Comparison of ENCODE assay signal across 28 cellular contexts in the genomic region with DNA sequence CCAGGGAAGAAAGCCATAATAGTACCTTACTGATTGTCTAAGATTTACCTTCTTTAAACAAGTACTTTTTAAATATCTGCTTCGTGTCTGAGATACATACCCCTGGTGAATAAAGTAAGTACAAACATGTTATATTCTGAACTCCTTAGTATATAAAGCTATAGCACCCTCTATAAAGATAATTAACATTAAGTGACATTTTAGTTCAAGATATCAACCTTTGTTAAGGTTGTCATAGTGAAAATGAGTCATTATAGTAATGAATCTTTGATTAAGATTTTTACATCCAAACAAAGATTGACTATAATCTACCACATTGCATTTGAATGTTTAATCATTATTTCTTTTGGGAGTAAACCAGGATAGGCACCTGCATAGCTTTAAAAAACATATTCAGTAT. TPM values are rescaled to one million over a fixed set of nuclear protein-coding genes. Genes with fewer than 3 reads are reported as not detected.
"Had no signal": no experiment of that assay in that cellular context is flagged by ENCODE, and none has a peak within 500 bp of the region (broad histone marks: within the 10 kb centered on the region; RNA-seq: fewer than 3 reads in every experiment).

No MANE protein-coding gene starts in this region.

- H3K36me3 Mint-ChIP-seq: natural killer cell had no signal

- ATAC-seq: activated T-cell treated with anti-CD3 and anti-CD28 coated beads, Interleukin-2, amount 50 U/mL, for 4 hours; natural killer cell; right cardiac atrium; stimulated activated effector memory CD8-positive, alpha-beta T cell treated with anti-CD3 and anti-CD28 coated beads, Interleukin-12 subunit alpha, Interleukin-12 subunit beta, amount 100 ng/mL, for 72 hours; stimulated activated naive CD8-positive, alpha-beta T cell treated with anti-CD3 and anti-CD28 coated beads, Interleukin-15, amount 100 ng/mL, for 72 hours had no signal

- H3K27me3 ChIP-seq: esophagus muscularis mucosa, neutrophil, ovary, tibial artery had no signal

- H3K36me3 ChIP-seq: ovary had no signal

- H3K27ac Mint-ChIP-seq: activated naive CD4-positive, alpha-beta T cell treated with anti-CD3 and anti-CD28 coated beads, Interleukin-2, amount 10 ng/mL, durations not matched to agents 7 days and 5 days; natural killer cell; stimulated activated effector memory CD8-positive, alpha-beta T cell treated with anti-CD3 and anti-CD28 coated beads, Interleukin-12 subunit alpha, Interleukin-12 subunit beta, amount 100 ng/mL, for 72 hours had no signal

- H3K27ac ChIP-seq: coronary artery, esophagus muscularis mucosa, left ventricle myocardium inferior, neutrophil, ovary, tibial artery, VCaP had no signal

- H3K9me3 ChIP-seq: esophagus muscularis mucosa, left ventricle myocardium inferior, neutrophil, ovary, tibial artery had no signal

- FAIRE-seq: astrocyte had no signal

- H3K4me3 ChIP-seq: coronary artery, esophagus muscularis mucosa, left ventricle myocardium inferior, ovary, tibial artery had no signal

- H3K27me3 Mint-ChIP-seq: activated naive CD4-positive, alpha-beta T cell treated with anti-CD3 and anti-CD28 coated beads, Interleukin-2, amount 10 ng/mL, durations not matched to agents 7 days and 5 days; stimulated activated naive CD8-positive, alpha-beta T cell treated with anti-CD3 and anti-CD28 coated beads, Interleukin-15, amount 100 ng/mL, for 72 hours had no signal

- DNase-seq: activated CD4-positive, alpha-beta T cell treated with anti-CD3 and anti-CD28 coated beads for 1 hour; activated CD4-positive, alpha-beta T cell treated with anti-CD3 and anti-CD28 coated beads, Interleukin-2, amount 50 U/mL, for 4 hours; activated CD8-positive, alpha-beta memory T cell treated with anti-CD3 and anti-CD28 coated beads for 24 hours; activated CD8-positive, alpha-beta memory T cell treated with anti-CD3 and anti-CD28 coated beads, Interleukin-2, amount 50 U/mL, for 4 hours; activated effector memory CD4-positive, alpha-beta T cell treated with Interleukin-2 at 50 U/mL for 16 hours; activated naive CD4-positive, alpha-beta T cell treated with anti-CD3 and anti-CD28 coated beads, Interleukin-2, amount 10 ng/mL, durations not matched to agents 7 days and 5 days; activated T-cell treated with anti-CD3 and anti-CD28 coated beads, Interleukin-2, amount 50 U/mL, for 4 hours; central memory CD4-positive, alpha-beta T cell; glutamatergic neuron; hippocampal formation; kidney glomerular epithelial cell; left ventricle myocardium inferior; natural killer cell; ovary; right cardiac atrium; stimulated activated CD4-positive, alpha-beta T cell treated with anti-CD3 and anti-CD28 coated beads, Interleukin-1b, Interleukin-23, amount 100 ng/mL, for 48 hours; stimulated activated naive CD8-positive, alpha-beta T cell treated with anti-CD3 and anti-CD28 coated beads, Interleukin-15, amount 100 ng/mL, for 72 hours; tibial artery had no signal

- H3K9me3 Mint-ChIP-seq: activated naive CD4-positive, alpha-beta T cell treated with anti-CD3 and anti-CD28 coated beads, Interleukin-2, amount 10 ng/mL, durations not matched to agents 7 days and 5 days; activated T-cell treated with anti-CD3 and anti-CD28 coated beads, Interleukin-2, amount 50 U/mL, for 4 hours; natural killer cell; stimulated activated effector memory CD8-positive, alpha-beta T cell treated with anti-CD3 and anti-CD28 coated beads, Interleukin-12 subunit alpha, Interleukin-12 subunit beta, amount 100 ng/mL, for 72 hours; stimulated activated naive CD8-positive, alpha-beta T cell treated with anti-CD3 and anti-CD28 coated beads, Interleukin-15, amount 100 ng/mL, for 72 hours had no signal

- H3K4me3 Mint-ChIP-seq: activated naive CD4-positive, alpha-beta T cell treated with anti-CD3 and anti-CD28 coated beads, Interleukin-2, amount 10 ng/mL, durations not matched to agents 7 days and 5 days; activated T-cell treated with anti-CD3 and anti-CD28 coated beads, Interleukin-2, amount 50 U/mL, for 4 hours; natural killer cell; stimulated activated effector memory CD8-positive, alpha-beta T cell treated with anti-CD3 and anti-CD28 coated beads, Interleukin-12 subunit alpha, Interleukin-12 subunit beta, amount 100 ng/mL, for 72 hours; stimulated activated naive CD8-positive, alpha-beta T cell treated with anti-CD3 and anti-CD28 coated beads, Interleukin-15, amount 100 ng/mL, for 72 hours had no signal

RNA-seq across cellular contexts. Expression of a gene that starts 55.4 kb away (rescaled TPM):
- total RNA-seq: activated T-cell treated with anti-CD3 and anti-CD28 coated beads, Interleukin-2, amount 50 U/mL, for 4 hours; esophagus muscularis mucosa; lung microvascular endothelial cell; natural killer cell; ovary; pulmonary artery endothelial cell; skeletal muscle tissue; T-helper 2 cell treated with Interferon-gamma antibody and Interleukin-4, amounts not matched to agents 100 ng/mL and 5 ng/mL, for 36 hours had no signal
